1 cellular context compared by ENCODE assay signal in the genomic region with DNA sequence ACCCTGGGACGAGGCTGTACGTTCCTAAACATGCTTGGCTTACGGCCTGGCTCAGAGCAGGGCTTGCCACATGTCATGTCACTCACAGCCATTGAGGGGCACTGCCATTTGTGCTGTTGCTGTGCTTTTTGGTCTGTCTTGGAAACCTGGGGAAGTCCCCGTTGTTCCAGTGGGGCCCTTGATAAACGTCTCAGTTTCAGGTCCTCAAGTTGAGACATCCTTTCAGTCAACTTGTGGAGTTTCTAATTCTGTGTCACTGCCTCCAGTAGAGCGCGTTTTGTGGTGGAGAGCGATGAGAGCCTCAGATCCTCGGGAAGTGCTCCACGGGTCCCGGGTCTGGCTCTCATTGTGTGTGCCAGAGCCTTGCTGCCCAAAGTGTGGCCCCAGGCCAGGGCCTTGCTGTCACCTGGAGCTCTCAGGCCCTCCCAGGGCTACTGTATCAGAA.
TF ChIP-seq lines count a peak whose summit lies in the region.

No MANE protein-coding gene starts in this region.

TF ChIP-seq in GM23338, 12 proteins besides CTCF, POLR2A, EP300 and RAD21 (continued from another document):
- TF ChIP-seq, protein P1, sequence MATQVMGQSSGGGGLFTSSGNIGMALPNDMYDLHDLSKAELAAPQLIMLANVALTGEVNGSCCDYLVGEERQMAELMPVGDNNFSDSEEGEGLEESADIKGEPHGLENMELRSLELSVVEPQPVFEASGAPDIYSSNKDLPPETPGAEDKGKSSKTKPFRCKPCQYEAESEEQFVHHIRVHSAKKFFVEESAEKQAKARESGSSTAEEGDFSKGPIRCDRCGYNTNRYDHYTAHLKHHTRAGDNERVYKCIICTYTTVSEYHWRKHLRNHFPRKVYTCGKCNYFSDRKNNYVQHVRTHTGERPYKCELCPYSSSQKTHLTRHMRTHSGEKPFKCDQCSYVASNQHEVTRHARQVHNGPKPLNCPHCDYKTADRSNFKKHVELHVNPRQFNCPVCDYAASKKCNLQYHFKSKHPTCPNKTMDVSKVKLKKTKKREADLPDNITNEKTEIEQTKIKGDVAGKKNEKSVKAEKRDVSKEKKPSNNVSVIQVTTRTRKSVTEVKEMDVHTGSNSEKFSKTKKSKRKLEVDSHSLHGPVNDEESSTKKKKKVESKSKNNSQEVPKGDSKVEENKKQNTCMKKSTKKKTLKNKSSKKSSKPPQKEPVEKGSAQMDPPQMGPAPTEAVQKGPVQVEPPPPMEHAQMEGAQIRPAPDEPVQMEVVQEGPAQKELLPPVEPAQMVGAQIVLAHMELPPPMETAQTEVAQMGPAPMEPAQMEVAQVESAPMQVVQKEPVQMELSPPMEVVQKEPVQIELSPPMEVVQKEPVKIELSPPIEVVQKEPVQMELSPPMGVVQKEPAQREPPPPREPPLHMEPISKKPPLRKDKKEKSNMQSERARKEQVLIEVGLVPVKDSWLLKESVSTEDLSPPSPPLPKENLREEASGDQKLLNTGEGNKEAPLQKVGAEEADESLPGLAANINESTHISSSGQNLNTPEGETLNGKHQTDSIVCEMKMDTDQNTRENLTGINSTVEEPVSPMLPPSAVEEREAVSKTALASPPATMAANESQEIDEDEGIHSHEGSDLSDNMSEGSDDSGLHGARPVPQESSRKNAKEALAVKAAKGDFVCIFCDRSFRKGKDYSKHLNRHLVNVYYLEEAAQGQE (IDR thresholded peaks at IDR 0.05; ENCODE audit: unreplicated experiment): no peak
- TF ChIP-seq NANOG (IDR thresholded peaks at IDR 0.05; ENCODE audit: borderline replicate concordance): no peak
- TF ChIP-seq CREB1 (CRISPR knock-in tag; IDR thresholded peaks at IDR 0.05; ENCODE audit: low read depth): no peak
- no peak for TF ChIP-seq ZNF114 (CRISPR knock-in tag; IDR thresholded peaks at IDR 0.05)
- no peak for TF ChIP-seq STAT1 (IDR thresholded peaks at IDR 0.05; ENCODE audit: unreplicated experiment)
- TF ChIP-seq EZH2 (IDR thresholded peaks at IDR 0.05; ENCODE audit: low read depth, unreplicated experiment): no peak
- no peak for TF ChIP-seq ZNF331 (CRISPR knock-in tag; IDR thresholded peaks at IDR 0.05; ENCODE audit: low read depth)
TF ChIP-seq in GM23338: peak in this region for 0.
